In genomic region chr20:48905322-48905647, GRCh38 we compare ENCODE assay signal across 20 cellular contexts. TPM values are rescaled to one million over a fixed set of nuclear protein-coding genes. Genes with fewer than 3 reads are reported as not detected.
DNase-seq lines count a peak whose midpoint lies in the region; ATAC-seq and TF ChIP-seq lines count a peak whose summit lies in the region.
"Had no signal": no experiment of that assay in that cellular context is flagged by ENCODE, and none has a peak within 500 bp of the region (broad histone marks: within the 10 kb centered on the region; RNA-seq: fewer than 3 reads in every experiment).

No MANE protein-coding gene starts in this region.

- H3K9me3 Mint-ChIP-seq in HFFc6 (peaks cover 13% of the 10 kb centered on the region), activated B cell treated with CpG ODN at 0.5 μM for 24 hours (peaks cover 4% of the 10 kb centered on the region)
- peaks cover 8 to 9% of the 10 kb centered on the region in 2 donors for H3K9me3 Mint-ChIP-seq in stimulated activated naive CD8-positive, alpha-beta T cell treated with anti-CD3 and anti-CD28 coated beads, Interleukin-15, amount 100 ng/mL, for 72 hours
- H3K9me3 Mint-ChIP-seq: central memory CD8-positive, alpha-beta T cell had no signal

- no peak overlapping the region for H3K27ac Mint-ChIP-seq in HFFc6
- no peak overlapping the region for H3K27ac Mint-ChIP-seq in activated B cell treated with CpG ODN at 0.5 μM for 24 hours
- H3K27ac Mint-ChIP-seq in stimulated activated naive CD8-positive, alpha-beta T cell treated with anti-CD3 and anti-CD28 coated beads, Interleukin-15, amount 100 ng/mL, for 72 hours: no peak overlapping the region
- H3K27ac Mint-ChIP-seq: activated CD4-positive, alpha-beta T cell treated with anti-CD3 and anti-CD28 coated beads, Interleukin-2, amount 10 ng/mL, durations not matched to agents 7 days and 5 days; activated naive CD4-positive, alpha-beta T cell treated with anti-CD3 and anti-CD28 coated beads for 36 hours; activated T-cell treated with anti-CD3 and anti-CD28 coated beads, Interleukin-2, amount 50 U/mL, for 72 hours; dendritic cell treated with granulocyte-macrophage colony-stimulating factor and Interleukin-4, amounts not matched to agents 40 ng/mL and 50 ng/mL, for 4 days; endodermal cell; naive B cell; progenitor cell of endocrine pancreas; WTC11 had no signal

- POLR2A ChIA-PET in activated B cell treated with CpG ODN at 0.5 μM for 24 hours (lab: Charles Lee): interaction anchor here (0.7 to 2.4 kb wide), 5 partner anchors 78 to 269 kb away, joined by 3 to 20 read pairs (median 7); partner anchors contain the start of gene PREX1

- CTCF ChIA-PET in activated B cell treated with CpG ODN at 0.5 μM for 24 hours (lab: Charles Lee): interaction anchor here (1.0 to 8.1 kb wide), 16 partner anchors 16 to 251 kb away, joined by 3 to 129 read pairs (median 4); partner anchors contain the start of gene ARFGEF2

- H3K27me3 Mint-ChIP-seq in HFFc6 (ENCODE audit: insufficient read depth) (peaks cover 28% of the 10 kb centered on the region), activated B cell treated with CpG ODN at 0.5 μM for 24 hours (no peaks in the 10 kb centered on the region)
- peaks cover 8% of the 10 kb centered on the region for H3K27me3 Mint-ChIP-seq in stimulated activated naive CD8-positive, alpha-beta T cell treated with anti-CD3 and anti-CD28 coated beads, Interleukin-15, amount 100 ng/mL, for 72 hours
- H3K27me3 Mint-ChIP-seq: central memory CD8-positive, alpha-beta T cell; dendritic cell treated with granulocyte-macrophage colony-stimulating factor and Interleukin-4, amounts not matched to agents 40 ng/mL and 50 ng/mL, for 4 days; naive B cell had no signal

- DNase-seq in Right ventricle myocardium superior (no peak), left cardiac atrium (no peak), HFFc6 (no peak), activated B cell treated with CpG ODN at 0.5 μM for 24 hours (no peak), DMS 273 (lab: John Stamatoyannopoulos, UW; ENCODE audit: unreplicated experiment) (no peak), NCI-H128 (lab: John Stamatoyannopoulos, UW; ENCODE audit: unreplicated experiment) (no peak)
- no peak for DNase-seq in stimulated activated naive CD8-positive, alpha-beta T cell treated with anti-CD3 and anti-CD28 coated beads, Interleukin-15, amount 100 ng/mL, for 72 hours
- DNase-seq: left lung, SIG-M5, upper lobe of right lung had no signal

- intact Hi-C loops in Right ventricle myocardium superior (cut with DNase I) (loop anchor here (2.0 kb wide), 1 partner anchor 248 kb away; no protein-coding TSS in a partner anchor), left cardiac atrium (cut with DNase I) (loop anchor here (1.0 to 5.0 kb wide), 3 partner anchors 246 to 268 kb away; no protein-coding TSS in a partner anchor), activated B cell treated with CpG ODN at 0.5 μM for 24 hours (cut with micrococcal nuclease) (loop anchor here (1.0 to 2.0 kb wide), 3 partner anchors 58 to 248 kb away; no protein-coding TSS in a partner anchor)

- peak; percentile 13; the same call in 1 of the 2 replicates for TF ChIP-seq CTCF in HFFc6 (IDR thresholded peaks at IDR 0.05)
- TF ChIP-seq CTCF in activated B cell treated with CpG ODN at 0.5 μM for 24 hours (IDR thresholded peaks at IDR 0.05): peak; percentile 28

- ATAC-seq in Right ventricle myocardium superior (ENCODE audit: poor library complexity) (peak; percentile 10), left cardiac atrium (no peak), activated B cell treated with CpG ODN at 0.5 μM for 24 hours (ENCODE audit: low read depth) (no peak), HG03095 (IDR thresholded peaks at IDR 0.05; ENCODE audit: unreplicated experiment) (no peak)
- ATAC-seq in stimulated activated naive CD8-positive, alpha-beta T cell treated with anti-CD3 and anti-CD28 coated beads, Interleukin-15, amount 100 ng/mL, for 72 hours: peak; percentile 49

- H3K4me3 Mint-ChIP-seq in HFFc6 (no peak overlapping the region), activated B cell treated with CpG ODN at 0.5 μM for 24 hours (no peak overlapping the region)
- H3K4me3 Mint-ChIP-seq in stimulated activated naive CD8-positive, alpha-beta T cell treated with anti-CD3 and anti-CD28 coated beads, Interleukin-15, amount 100 ng/mL, for 72 hours: no peak overlapping the region
- H3K4me3 Mint-ChIP-seq: activated CD4-positive, alpha-beta T cell treated with anti-CD3 and anti-CD28 coated beads, Interleukin-2, amount 10 ng/mL, durations not matched to agents 7 days and 5 days; activated naive CD4-positive, alpha-beta T cell treated with anti-CD3 and anti-CD28 coated beads for 36 hours; central memory CD8-positive, alpha-beta T cell; dendritic cell treated with granulocyte-macrophage colony-stimulating factor and Interleukin-4, amounts not matched to agents 40 ng/mL and 50 ng/mL, for 4 days had no signal

- peaks cover 5% of the 10 kb centered on the region for H3K36me3 Mint-ChIP-seq in HFFc6 (ENCODE audit: low read depth)
- H3K36me3 Mint-ChIP-seq in activated B cell treated with CpG ODN at 0.5 μM for 24 hours (ENCODE audit: low read depth): no peaks in the 10 kb centered on the region

- H3K4me1 Mint-ChIP-seq in HFFc6 (ENCODE audit: low read depth): peaks cover 16% of the 10 kb centered on the region
- peaks cover 12% of the 10 kb centered on the region for H3K4me1 Mint-ChIP-seq in activated B cell treated with CpG ODN at 0.5 μM for 24 hours
- H3K4me1 Mint-ChIP-seq in stimulated activated naive CD8-positive, alpha-beta T cell treated with anti-CD3 and anti-CD28 coated beads, Interleukin-15, amount 100 ng/mL, for 72 hours: peaks cover 14% of the 10 kb centered on the region

RNA-seq across cellular contexts. Expression of gene ARFGEF2, which starts 16.2 kb away (rescaled TPM):
- total RNA-seq in Right ventricle myocardium superior: 36.8 TPM
- total RNA-seq in left cardiac atrium: 10 to 100 TPM; 31.8 to 36.4 TPM
- total RNA-seq in HFFc6 (2021; fragmentation: NEBNext Ultra II Directional; extraction: Animal tissue kit (Norgen Biotek cat#: 25700)): 10 to 100 TPM; 25.4 to 28.3 (median 26.2) TPM
- 30.8 and 39.0 TPM in 2 replicates for total RNA-seq in activated B cell treated with CpG ODN at 0.5 μM for 24 hours

Comparison
In these comparisons a context has a peak if more than half of its experiments do, and no peak if none do; other contexts are left out.
1. ATAC-seq: peak in Right ventricle myocardium superior (single experiment) and stimulated activated naive CD8-positive, alpha-beta T cell treated with anti-CD3 and anti-CD28 coated beads, Interleukin-15, amount 100 ng/mL, for 72 hours (single experiment); none in left cardiac atrium (0 of 2), activated B cell treated with CpG ODN at 0.5 μM for 24 hours (single experiment) and HG03095 (single experiment).